Comparison of ENCODE assay signal across 15 cellular contexts in the genomic region with DNA sequence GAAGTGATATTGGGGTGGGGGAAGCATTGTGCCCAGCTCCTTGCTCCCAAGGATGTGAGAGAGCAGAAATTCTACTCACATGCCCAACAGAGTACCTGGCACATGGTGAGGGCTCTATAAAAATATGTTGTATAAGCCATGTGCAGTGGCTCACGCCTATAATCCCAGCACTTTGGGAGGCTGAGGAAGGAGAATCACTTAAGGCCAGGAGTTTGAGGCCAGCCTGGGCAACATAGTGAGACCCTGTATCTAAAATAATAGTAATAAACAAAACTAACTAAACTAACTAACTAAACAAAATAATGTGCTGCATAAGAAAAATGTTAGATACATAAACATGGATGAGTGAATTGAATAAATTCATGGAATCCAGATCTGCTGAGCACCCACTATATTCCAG. TPM values are rescaled to one million over a fixed set of nuclear protein-coding genes. Genes with fewer than 3 reads are reported as not detected.
"Had no signal": no experiment of that assay in that cellular context is flagged by ENCODE, and none has a peak within 500 bp of the region (broad histone marks: within the 10 kb centered on the region; RNA-seq: fewer than 3 reads in every experiment).

No MANE protein-coding gene starts in this region.

- H3K4me1 Mint-ChIP-seq: naive thymus-derived CD8-positive, alpha-beta T cell had no signal

- H3K27ac Mint-ChIP-seq: naive thymus-derived CD8-positive, alpha-beta T cell had no signal

- H3K4me3 ChIP-seq: heart left ventricle, mucosa of descending colon, stomach, thoracic aorta, transverse colon had no signal

- H3K4me1 ChIP-seq: stomach, transverse colon had no signal

- H3K27me3 ChIP-seq: heart left ventricle, transverse colon had no signal

- H3K36me3 ChIP-seq: heart left ventricle, stomach, thoracic aorta, transverse colon had no signal

- H3K9me3 ChIP-seq: mucosa of descending colon, stomach, thoracic aorta, transverse colon had no signal

- DNase-seq: dermis blood vessel endothelial cell; foreskin melanocyte; heart left ventricle; hippocampal formation; islet precursor cell; mammary epithelial cell; mucosa of descending colon; stimulated activated CD4-positive, alpha-beta T cell treated with anti-CD3 and anti-CD28 coated beads, Interleukin-2, amount 100 ng/mL, for 24 hours; stimulated activated naive CD4-positive, alpha-beta T cell; stomach; substantia nigra; transverse colon had no signal

- H3K27ac ChIP-seq: heart left ventricle, stomach, thoracic aorta, transverse colon had no signal

- H3K4me3 Mint-ChIP-seq: naive thymus-derived CD8-positive, alpha-beta T cell had no signal

RNA-seq across cellular contexts. Expression of a gene that starts 33.2 kb away (rescaled TPM):
- polyA plus RNA-seq: mammary epithelial cell; naive thymus-derived CD8-positive, alpha-beta T cell; neural cell had no signal
